ENCODE assay signal across 9 cellular contexts in the genomic region with DNA sequence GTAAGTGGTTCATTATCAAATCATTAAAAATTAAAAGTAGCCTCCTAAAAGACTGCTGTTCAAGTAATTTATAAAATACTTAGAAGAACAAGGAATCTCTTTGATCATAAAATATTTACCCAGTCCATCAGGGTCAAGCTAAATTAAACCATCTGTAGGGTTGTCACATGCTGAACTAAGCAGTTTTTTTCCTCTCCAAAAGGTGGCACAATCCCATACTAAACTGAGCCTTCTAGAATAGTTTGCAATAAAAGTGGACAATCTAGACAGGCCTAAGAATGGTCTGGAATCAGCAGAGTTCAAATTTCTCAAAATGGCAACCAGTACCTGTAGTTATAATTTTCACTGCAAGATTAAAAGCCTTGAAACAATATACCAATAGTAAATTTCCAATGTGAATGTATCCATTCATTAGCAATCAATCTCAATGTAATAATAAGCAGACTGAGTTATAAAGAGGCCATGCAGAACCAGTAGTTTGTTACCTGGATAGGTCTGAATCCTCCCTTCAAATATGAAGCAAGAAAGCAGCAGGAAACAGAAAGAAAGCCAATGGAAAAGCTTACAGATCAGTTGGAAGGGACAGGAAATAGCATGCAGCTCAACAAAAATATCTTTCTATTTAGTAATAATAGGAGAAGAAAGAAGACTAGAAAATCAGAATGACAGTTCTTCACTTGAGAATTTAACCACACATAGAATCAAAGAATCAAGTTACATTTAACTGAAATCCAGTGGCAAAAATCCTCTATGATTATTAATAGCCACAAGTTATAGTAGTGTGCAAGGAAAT.
DNase-seq lines count a peak whose midpoint lies in the region; ATAC-seq, FAIRE-seq and TF ChIP-seq lines count a peak whose summit lies in the region.
"Had no signal": no experiment of that assay in that cellular context is flagged by ENCODE, and none has a peak within 500 bp of the region (broad histone marks: within the 10 kb centered on the region; RNA-seq: fewer than 3 reads in every experiment).

No MANE protein-coding gene starts in this region.

- H3K9me3 ChIP-seq in RWPE2 (ENCODE audit: severe bottlenecking) (no peaks in the 10 kb centered on the region), small intestine (ENCODE audit: control insufficient read depth, low read depth) (no peaks in the 10 kb centered on the region), neuronal stem cell (replicated peaks in 1 of 2; ENCODE audit: control insufficient read depth in 2 of 2, insufficient read depth in 1 of 2, low read depth in 1 of 2, low read length in 2 of 2) (no peaks in the 10 kb centered on the region)
- H3K9me3 ChIP-seq: BLaER1 treated with 17β-estradiol and CSF1 and Interleukin-3, amounts not matched to agents 10 nM and 100 nM had no signal

- H3K4ac ChIP-seq in neuronal stem cell (ENCODE audit: low read length) = no peak overlapping the region

- peak; percentile 30 for TF ChIP-seq CTCF in RWPE2 (IDR thresholded peaks at IDR 0.05; ENCODE audit: poor library complexity, severe bottlenecking)
- TF ChIP-seq CTCF in fibroblast of the aortic adventitia (IDR thresholded peaks at IDR 0.05; ENCODE audit: insufficient read depth, low read length) = peak; percentile 48

- peak overlapping the region; percentile 27 for H3K27ac ChIP-seq in RWPE2 (ENCODE audit: poor library complexity, severe bottlenecking)
- H3K27ac ChIP-seq in small intestine (ENCODE audit: low read depth in 1 of 2, low read length in 1 of 2) = no peak overlapping the region
- no peak overlapping the region for H3K27ac ChIP-seq in neuronal stem cell (replicated peaks; ENCODE audit: low read length)
- H3K27ac ChIP-seq: BLaER1 treated with 17β-estradiol and CSF1 and Interleukin-3, amounts not matched to agents 10 nM and 100 nM had no signal

- H3K4me3 ChIP-seq in RWPE2 (ENCODE audit: severe bottlenecking) (no peak overlapping the region), fibroblast of the aortic adventitia (ENCODE audit: low read depth, low read length) (no peak overlapping the region), small intestine (ENCODE audit: low read depth in 1 of 2, low read length in 2 of 2) (no peak overlapping the region), neuronal stem cell (ENCODE audit: low read length in 2 of 2) (no peak overlapping the region)
- H3K4me3 ChIP-seq: BLaER1 treated with 17β-estradiol and CSF1 and Interleukin-3, amounts not matched to agents 10 nM and 100 nM had no signal

- no peak overlapping the region for H2BK120ac ChIP-seq in neuronal stem cell (ENCODE audit: low read depth, low read length)

- H3K79me1 ChIP-seq in neuronal stem cell (ENCODE audit: low read depth, low read length) = no peaks in the 10 kb centered on the region

- H2BK5ac ChIP-seq in neuronal stem cell (ENCODE audit: low read length) = no peak overlapping the region

- H3K36me3 ChIP-seq in RWPE2 (ENCODE audit: low read depth) (peaks cover 16% of the 10 kb centered on the region), small intestine (ENCODE audit: control insufficient read depth in 2 of 2, insufficient read depth in 2 of 2, low read length in 2 of 2) (peaks cover 0 to 2% of the 10 kb centered on the region in 2 donors), neuronal stem cell (replicated peaks in 1 of 2; ENCODE audit: control insufficient read depth in 2 of 2, insufficient read depth in 2 of 2, low read length in 2 of 2) (peaks cover 3 to 29% of the 10 kb centered on the region in 2 donors)

- peak; percentile 56; the same call in 2 of the 3 replicates for ATAC-seq in RWPE2 (ENCODE audit: low read depth)

- H4K91ac ChIP-seq in neuronal stem cell (ENCODE audit: low read depth, low read length, poor library complexity) = no peak overlapping the region

- DNase-seq in NCI-H146 (lab: John Stamatoyannopoulos, UW) = peak; percentile 6
- DNase-seq in NCI-H146 treated with DMSO at 0.1 percent for 48 hours (lab: John Stamatoyannopoulos, UW; ENCODE audit: unreplicated experiment) = no peak
- no peak for DNase-seq in RWPE2 (ENCODE audit: low spot score)
- DNase-seq in fibroblast of the aortic adventitia (ENCODE audit: low read depth) = peak; percentile 63
- DNase-seq in small intestine = peak; percentile 40
- DNase-seq in NCI-H2107 treated with DMSO at 0.1 percent for 48 hours (lab: John Stamatoyannopoulos, UW; ENCODE audit: unreplicated experiment) = no peak
- no peak for DNase-seq in NCI-H774 (lab: John Stamatoyannopoulos, UW)
- DNase-seq in neuronal stem cell (ENCODE audit: low spot score) = no peak

- no peak overlapping the region for H3K18ac ChIP-seq in neuronal stem cell (ENCODE audit: low read length)

- no peak overlapping the region for H3K23ac ChIP-seq in neuronal stem cell (ENCODE audit: low read depth, low read length, poor library complexity)

- no peak overlapping the region for H3K14ac ChIP-seq in neuronal stem cell (ENCODE audit: low read length)

- no peak overlapping the region for H3K4me2 ChIP-seq in neuronal stem cell (ENCODE audit: insufficient read depth, low read length, poor library complexity, severe bottlenecking)
- H3K4me2 ChIP-seq: BLaER1 treated with 17β-estradiol and CSF1 and Interleukin-3, amounts not matched to agents 10 nM and 100 nM had no signal

- H3K9ac ChIP-seq in neuronal stem cell (ENCODE audit: low read depth, low read length, poor library complexity) = no peak overlapping the region
- H3K9ac ChIP-seq: BLaER1 treated with 17β-estradiol and CSF1 and Interleukin-3, amounts not matched to agents 10 nM and 100 nM had no signal

- no peak overlapping the region for H2BK15ac ChIP-seq in neuronal stem cell (ENCODE audit: low read length)

- no peak for FAIRE-seq in small intestine (lab: Jason Lieb, UNC)

- H2AK5ac ChIP-seq in neuronal stem cell (ENCODE audit: low read depth, low read length) = no peak overlapping the region

- H3K27me3 ChIP-seq in RWPE2 (ENCODE audit: insufficient read depth, poor library complexity, severe bottlenecking) = no peaks in the 10 kb centered on the region
- no peaks in the 10 kb centered on the region for H3K27me3 ChIP-seq in small intestine (ENCODE audit: control insufficient read depth in 2 of 2, insufficient read depth in 2 of 2, low read length in 2 of 2)
- H3K27me3 ChIP-seq in neuronal stem cell (ENCODE audit: control insufficient read depth in 3 of 3, insufficient read depth in 3 of 3, low read depth in 1 of 3, low read length in 3 of 3) = no peaks in the 10 kb centered on the region
- H3K27me3 ChIP-seq: BLaER1 treated with 17β-estradiol and CSF1 and Interleukin-3, amounts not matched to agents 10 nM and 100 nM had no signal

- H2BK12ac ChIP-seq in neuronal stem cell (ENCODE audit: low read length) = no peak overlapping the region

- H2AFZ ChIP-seq in neuronal stem cell (ENCODE audit: low read length) = no peak overlapping the region

- H4K8ac ChIP-seq in neuronal stem cell (ENCODE audit: low read depth, low read length) = no peak overlapping the region

- peaks cover 8% of the 10 kb centered on the region for H3K4me1 ChIP-seq in RWPE2 (ENCODE audit: insufficient read depth, poor library complexity, severe bottlenecking)
- H3K4me1 ChIP-seq in small intestine (ENCODE audit: control insufficient read depth in 2 of 2, insufficient read depth in 1 of 2, low read depth in 1 of 2, low read length in 1 of 2) = no peaks in the 10 kb centered on the region
- H3K4me1 ChIP-seq in neuronal stem cell (ENCODE audit: control insufficient read depth in 2 of 2, insufficient read depth in 1 of 2, low read depth in 1 of 2, low read length in 2 of 2) = no peaks in the 10 kb centered on the region

Comparison
In these comparisons a context has a peak if more than half of its experiments do, and no peak if none do; other contexts are left out.
1. DNase-seq: peak in NCI-H146 (single experiment), fibroblast of the aortic adventitia (single experiment) and small intestine (single experiment); none in NCI-H146 treated with DMSO at 0.1 percent for 48 hours (single experiment), RWPE2 (single experiment), NCI-H2107 treated with DMSO at 0.1 percent for 48 hours (single experiment), NCI-H774 (single experiment) and neuronal stem cell (single experiment).